1 cellular context compared by ENCODE assay signal in the genomic region with DNA sequence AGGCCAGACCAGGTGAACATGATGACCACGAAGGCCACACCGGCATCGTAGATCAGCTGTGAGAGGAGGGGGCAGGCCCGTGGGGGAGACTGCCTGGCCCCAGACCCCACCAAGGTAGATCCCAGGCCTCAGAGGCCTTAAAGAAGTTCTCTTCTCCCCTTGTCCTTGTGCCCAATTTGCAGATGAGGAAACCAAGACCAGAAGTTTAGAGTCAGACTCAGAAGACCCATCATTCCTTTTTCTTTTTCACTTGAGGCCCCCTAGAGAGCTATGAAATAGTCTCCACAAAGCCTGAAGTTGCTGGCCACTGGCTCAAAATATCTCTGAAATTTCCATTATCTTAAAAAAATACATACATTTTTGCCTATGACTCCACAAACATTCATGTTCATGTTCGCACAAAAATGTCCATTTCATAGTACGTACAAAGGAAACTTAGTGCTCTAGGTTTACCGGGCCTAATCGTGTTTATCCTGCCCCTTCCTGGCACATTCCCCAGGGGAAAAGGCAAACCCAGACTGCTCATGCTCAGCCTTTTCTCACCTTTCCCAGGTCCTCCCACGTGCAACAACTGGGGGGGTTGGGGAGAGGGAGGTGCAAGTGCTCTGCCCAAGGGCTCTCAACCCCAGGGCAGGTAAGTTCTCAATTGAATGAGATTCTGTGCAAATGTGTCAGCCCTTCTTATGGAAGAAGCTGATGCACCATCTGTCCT.
TF ChIP-seq lines count a peak whose summit lies in the region.

No MANE protein-coding gene starts in this region.

TF ChIP-seq in GM12878, 131 proteins besides CTCF, POLR2A, EP300 and RAD21:
- TF ChIP-seq JUNB (IDR thresholded peaks at IDR 0.05) (no peak), ZBED1 (IDR thresholded peaks at IDR 0.05; ENCODE audit: borderline replicate concordance) (no peak), RUNX3 (IDR thresholded peaks at IDR 0.05; ENCODE audit: low read length) (no peak), IKZF1 (conservative IDR thresholded peaks at IDR 0.05) (no peak), BRCA1 (IDR thresholded peaks at IDR 0.05; ENCODE audit: low read depth, low read length) (no peak), MTA2 (IDR thresholded peaks at IDR 0.05; ENCODE audit: low read depth) (no peak), ETV6 (conservative IDR thresholded peaks at IDR 0.05 in 1 of 2, IDR thresholded peaks at IDR 0.05 in 1 of 2; ENCODE audit: borderline replicate concordance in 1 of 2, low read depth in 1 of 2) (no peak), FOXK2 (IDR thresholded peaks at IDR 0.05) (no peak)
- TF ChIP-seq, protein P1, sequence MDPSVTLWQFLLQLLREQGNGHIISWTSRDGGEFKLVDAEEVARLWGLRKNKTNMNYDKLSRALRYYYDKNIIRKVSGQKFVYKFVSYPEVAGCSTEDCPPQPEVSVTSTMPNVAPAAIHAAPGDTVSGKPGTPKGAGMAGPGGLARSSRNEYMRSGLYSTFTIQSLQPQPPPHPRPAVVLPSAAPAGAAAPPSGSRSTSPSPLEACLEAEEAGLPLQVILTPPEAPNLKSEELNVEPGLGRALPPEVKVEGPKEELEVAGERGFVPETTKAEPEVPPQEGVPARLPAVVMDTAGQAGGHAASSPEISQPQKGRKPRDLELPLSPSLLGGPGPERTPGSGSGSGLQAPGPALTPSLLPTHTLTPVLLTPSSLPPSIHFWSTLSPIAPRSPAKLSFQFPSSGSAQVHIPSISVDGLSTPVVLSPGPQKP (IDR thresholded peaks at IDR 0.05; ENCODE audit: low read depth, low read length) = no peak
- TF ChIP-seq, protein P2, sequence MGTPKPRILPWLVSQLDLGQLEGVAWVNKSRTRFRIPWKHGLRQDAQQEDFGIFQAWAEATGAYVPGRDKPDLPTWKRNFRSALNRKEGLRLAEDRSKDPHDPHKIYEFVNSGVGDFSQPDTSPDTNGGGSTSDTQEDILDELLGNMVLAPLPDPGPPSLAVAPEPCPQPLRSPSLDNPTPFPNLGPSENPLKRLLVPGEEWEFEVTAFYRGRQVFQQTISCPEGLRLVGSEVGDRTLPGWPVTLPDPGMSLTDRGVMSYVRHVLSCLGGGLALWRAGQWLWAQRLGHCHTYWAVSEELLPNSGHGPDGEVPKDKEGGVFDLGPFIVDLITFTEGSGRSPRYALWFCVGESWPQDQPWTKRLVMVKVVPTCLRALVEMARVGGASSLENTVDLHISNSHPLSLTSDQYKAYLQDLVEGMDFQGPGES (IDR thresholded peaks at IDR 0.05) = no peak
